Comparison of ENCODE assay signal across 21 cellular contexts in the genomic region with DNA sequence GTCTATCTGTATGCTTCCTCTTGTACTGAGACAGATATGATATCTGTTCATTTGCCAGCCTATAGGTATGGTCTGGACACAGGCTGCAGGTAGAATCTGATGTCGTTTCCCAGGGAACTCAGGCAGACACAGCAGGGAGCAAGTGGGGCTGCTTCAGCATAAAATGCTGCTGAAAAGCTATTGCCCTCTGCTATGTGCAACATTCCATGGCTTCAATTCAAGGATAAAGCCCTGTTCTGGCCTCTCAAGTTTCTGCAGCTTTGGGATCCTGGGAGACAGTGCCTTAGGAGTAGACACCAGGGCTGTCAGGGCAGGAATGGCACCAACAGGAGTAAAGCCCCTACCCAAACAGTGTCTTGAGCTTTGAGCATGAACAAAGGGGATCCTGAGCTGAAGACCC.
"Had no signal": no experiment of that assay in that cellular context is flagged by ENCODE, and none has a peak within 500 bp of the region (broad histone marks: within the 10 kb centered on the region; RNA-seq: fewer than 3 reads in every experiment).

No MANE protein-coding gene starts in this region.

- H3K27me3 ChIP-seq: gastroesophageal sphincter, heart right ventricle, left lung, spleen, stomach, upper lobe of right lung had no signal

- DNase-seq: activated CD4-positive, alpha-beta T cell treated with anti-CD3 and anti-CD28 coated beads, Interleukin-2, amount 50 U/mL, for 48 hours; activated CD4-positive, CD25-positive, alpha-beta regulatory T cell treated with anti-CD3 and anti-CD28 coated beads, Interleukin-2, amount 50 U/mL, for 72 hours; activated naive CD4-positive, alpha-beta T cell treated with anti-CD3 and anti-CD28 coated beads, Interleukin-2, amount 10 ng/mL, durations not matched to agents 7 days and 5 days; activated T-cell treated with anti-CD3 and anti-CD28 coated beads, Interleukin-2, amount 50 U/mL, for 1 hour; caudate nucleus; effector CD8-positive, alpha-beta T cell; heart right ventricle; islet precursor cell; left lung; mammary epithelial cell; mucosa of descending colon; naive thymus-derived CD8-positive, alpha-beta T cell; occipital lobe; spleen; stomach; upper lobe of right lung had no signal

- H3K4me3 Mint-ChIP-seq: activated naive CD4-positive, alpha-beta T cell treated with anti-CD3 and anti-CD28 coated beads, Interleukin-2, amount 10 ng/mL, durations not matched to agents 7 days and 5 days; naive thymus-derived CD8-positive, alpha-beta T cell had no signal

- H3K4me3 ChIP-seq: coronary artery, gastroesophageal sphincter, heart right ventricle, left lung, mucosa of descending colon, prostate gland, spleen, stomach, thoracic aorta, upper lobe of right lung had no signal

- H3K27ac Mint-ChIP-seq: activated naive CD4-positive, alpha-beta T cell treated with anti-CD3 and anti-CD28 coated beads, Interleukin-2, amount 10 ng/mL, durations not matched to agents 7 days and 5 days; naive thymus-derived CD8-positive, alpha-beta T cell had no signal

- ATAC-seq: gastroesophageal sphincter; heart right ventricle; left lung; mucosa of descending colon; naive thymus-derived CD8-positive, alpha-beta T cell; sciatic nerve; upper lobe of right lung had no signal

- H3K4me1 Mint-ChIP-seq: activated naive CD4-positive, alpha-beta T cell treated with anti-CD3 and anti-CD28 coated beads, Interleukin-2, amount 10 ng/mL, durations not matched to agents 7 days and 5 days had no signal

- H3K27ac ChIP-seq: coronary artery, gastroesophageal sphincter, heart right ventricle, left lung, prostate gland, spleen, stomach, thoracic aorta, upper lobe of right lung had no signal

- H3K36me3 Mint-ChIP-seq: activated naive CD4-positive, alpha-beta T cell treated with anti-CD3 and anti-CD28 coated beads, Interleukin-2, amount 10 ng/mL, durations not matched to agents 7 days and 5 days had no signal

- H3K9me3 ChIP-seq: prostate gland, thoracic aorta, upper lobe of right lung had no signal

- H3K4me1 ChIP-seq: gastroesophageal sphincter, prostate gland, upper lobe of right lung had no signal

- H3K36me3 ChIP-seq: gastroesophageal sphincter, heart right ventricle, left lung, prostate gland, spleen, stomach, thoracic aorta, upper lobe of right lung had no signal
